8 cellular contexts compared by ENCODE assay signal in the genomic region with DNA sequence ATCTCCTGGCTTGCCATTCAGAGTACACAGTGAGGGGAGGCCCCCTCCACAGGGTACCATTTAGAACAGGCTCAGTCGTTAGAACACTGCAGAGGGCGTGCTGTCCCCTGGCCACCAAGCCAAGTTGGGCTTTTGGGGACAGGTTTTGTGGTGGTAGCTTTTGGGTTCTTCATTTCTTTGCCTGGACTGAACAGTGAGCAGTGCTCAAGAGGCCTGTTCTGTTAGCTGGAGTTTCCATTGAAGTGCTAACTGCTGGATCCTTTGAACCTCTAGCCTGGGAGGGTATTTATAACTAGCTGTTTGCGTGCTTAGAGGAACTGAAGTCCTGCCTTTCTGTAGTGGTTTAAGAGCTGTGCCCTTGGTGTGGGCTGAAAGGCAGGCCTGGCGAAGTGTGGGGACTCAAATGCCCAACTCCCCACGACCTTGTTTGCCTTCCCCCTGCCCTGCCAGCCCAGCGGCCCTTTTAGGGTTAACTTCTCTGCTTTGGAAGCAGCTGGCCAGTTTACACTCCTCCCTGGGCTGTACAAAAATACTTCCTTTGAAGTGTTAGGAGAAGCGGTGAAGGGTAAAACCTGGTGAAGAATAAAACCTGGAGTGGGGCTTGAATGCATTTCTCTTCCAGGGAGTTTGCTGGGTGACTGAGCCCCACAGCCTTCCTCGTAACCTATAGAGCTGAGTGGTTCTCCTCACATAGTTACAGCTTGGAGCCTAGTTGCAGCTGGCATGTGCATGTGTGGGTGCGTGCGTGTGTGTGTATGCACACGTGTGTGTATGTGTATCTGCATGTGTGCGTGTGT. TPM values are rescaled to one million over a fixed set of nuclear protein-coding genes. Genes with fewer than 3 reads are reported as not detected.
DNase-seq lines count a peak whose midpoint lies in the region; ATAC-seq lines count a peak whose summit lies in the region.

No MANE protein-coding gene starts in this region.

- peak; percentile 79 for ATAC-seq in Right ventricle myocardium inferior
- ATAC-seq in HG02798 (IDR thresholded peaks at IDR 0.05; ENCODE audit: poor library complexity, unreplicated experiment) = no peak
- no peak for ATAC-seq in GM18498 (IDR thresholded peaks at IDR 0.05; ENCODE audit: unreplicated experiment)

- DNase-seq in Right ventricle myocardium inferior (ENCODE audit: missing footprints) (no peak), cardiac septum (ENCODE audit: low spot score) (no peak), caudate nucleus (lab: John Stamatoyannopoulos, UW) (peak in 9 of 61 donors; percentile 9 to 42 (median 30)), mesenteric fat pad (ENCODE audit: low spot score) (peak; percentile 65), T1000 (lab: John Stamatoyannopoulos, UW) (no peak), middle frontal gyrus (ENCODE audit: extremely low spot score, low spot score) (no peak)

- intact Hi-C loops in Right ventricle myocardium inferior (cut with DNase I) (loop anchor here (1.0 kb wide), 1 partner anchor 113 kb away; no protein-coding TSS in a partner anchor), cardiac septum (cut with DNase I) (no loop called here)

- H3K27ac ChIP-seq in caudate nucleus (ENCODE audit: low read depth, low read length) = peak overlapping the region; percentile 81

RNA-seq across cellular contexts. Expression of a gene that starts 34.6 kb away (rescaled TPM):
- total RNA-seq in Right ventricle myocardium inferior = 5.4 TPM
- 4.8 TPM for total RNA-seq in cardiac septum
- 12.1 TPM for total RNA-seq in mesenteric fat pad
